Comparison of ENCODE assay signal across 16 cellular contexts in genomic region chr18:76425299-76426101, GRCh38.
DNase-seq lines count a peak whose midpoint lies in the region; FAIRE-seq and TF ChIP-seq lines count a peak whose summit lies in the region.
"Had no signal": no experiment of that assay in that cellular context is flagged by ENCODE, and none has a peak within 500 bp of the region (broad histone marks: within the 10 kb centered on the region; RNA-seq: fewer than 3 reads in every experiment).

No MANE protein-coding gene starts in this region.

- intact Hi-C loops in activated T-helper 1 cell treated with anti-CD3 and anti-CD28 coated beads, Interleukin-12 subunit alpha, Interleukin-12 subunit beta, Interleukin-2, Interleukin-4 antibody, amounts not matched to agents 30 ng/mL and 10 ng/mL and 1 ng/mL, durations not matched to agents 14 hours and 24 hours and 36 hours (cut with micrococcal nuclease) = loop anchor here (1.0 kb wide), 2 partner anchors 19 to 26 kb away; no protein-coding TSS in a partner anchor

- H3K27me3 ChIP-seq in H7 (ENCODE audit: control insufficient read depth, insufficient read depth, low read length) = no peaks in the 10 kb centered on the region

- H3K27me3 Mint-ChIP-seq in activated T-helper 1 cell treated with anti-CD3 and anti-CD28 coated beads, Interleukin-12 subunit alpha, Interleukin-12 subunit beta, Interleukin-2, Interleukin-4 antibody, amounts not matched to agents 30 ng/mL and 10 ng/mL and 1 ng/mL, durations not matched to agents 14 hours and 24 hours and 36 hours (ENCODE audit: insufficient read depth) = peaks cover 6% of the 10 kb centered on the region
- H3K27me3 Mint-ChIP-seq: activated T-helper 17 cell treated with anti-CD3 and anti-CD28 coated beads, Interleukin-2, amount 50 U/mL, for 72 hours; stimulated activated naive CD8-positive, alpha-beta T cell treated with anti-CD3 and anti-CD28 coated beads, Interleukin-15, amount 100 ng/mL, for 72 hours had no signal

- no peaks in the 10 kb centered on the region for H3K36me3 ChIP-seq in H7 (replicated peaks; ENCODE audit: control insufficient read depth, insufficient read depth, low read length)

- H3K9me3 Mint-ChIP-seq in activated T-helper 1 cell treated with anti-CD3 and anti-CD28 coated beads, Interleukin-12 subunit alpha, Interleukin-12 subunit beta, Interleukin-2, Interleukin-4 antibody, amounts not matched to agents 30 ng/mL and 10 ng/mL and 1 ng/mL, durations not matched to agents 14 hours and 24 hours and 36 hours = no peaks in the 10 kb centered on the region
- H3K9me3 Mint-ChIP-seq: activated T-helper 17 cell treated with anti-CD3 and anti-CD28 coated beads, Interleukin-2, amount 50 U/mL, for 72 hours; stimulated activated naive CD8-positive, alpha-beta T cell treated with anti-CD3 and anti-CD28 coated beads, Interleukin-15, amount 100 ng/mL, for 72 hours had no signal

- no peak for TF ChIP-seq POLR2A in GM12892 (IDR thresholded peaks at IDR 0.05; ENCODE audit: low read depth, low read length)

- H3K4me1 Mint-ChIP-seq in activated T-helper 1 cell treated with anti-CD3 and anti-CD28 coated beads, Interleukin-12 subunit alpha, Interleukin-12 subunit beta, Interleukin-2, Interleukin-4 antibody, amounts not matched to agents 30 ng/mL and 10 ng/mL and 1 ng/mL, durations not matched to agents 14 hours and 24 hours and 36 hours (ENCODE audit: low read depth) = no peaks in the 10 kb centered on the region

- no peaks in the 10 kb centered on the region for H3K36me3 Mint-ChIP-seq in activated T-helper 1 cell treated with anti-CD3 and anti-CD28 coated beads, Interleukin-12 subunit alpha, Interleukin-12 subunit beta, Interleukin-2, Interleukin-4 antibody, amounts not matched to agents 30 ng/mL and 10 ng/mL and 1 ng/mL, durations not matched to agents 14 hours and 24 hours and 36 hours (ENCODE audit: low read depth)

- TF ChIP-seq CTCF in AG10803 (conservative IDR thresholded peaks at IDR 0.05; ENCODE audit: low read length) (no peak), choroid plexus epithelial cell (conservative IDR thresholded peaks at IDR 0.05; ENCODE audit: low read depth, low read length) (no peak)

- no peak for FAIRE-seq in GM12892 (lab: Jason Lieb, UNC)
- FAIRE-seq: GM19239, TTC549 had no signal

- H3K4me3 ChIP-seq in AG10803 (ENCODE audit: low read length) (no peak overlapping the region), H7 (ENCODE audit: insufficient read depth, low read depth, low read length) (no peak overlapping the region), choroid plexus epithelial cell (ENCODE audit: low read depth, low read length) (no peak overlapping the region)
- H3K4me3 ChIP-seq: SK-N-MC had no signal

- DNase-seq in AG10803 (ENCODE audit: low read depth) (peak; percentile 83), H7 (peak; percentile 17), choroid plexus epithelial cell (ENCODE audit: low read depth) (peak; percentile 41), kidney tubule cell (ENCODE audit: low spot score) (peak; percentile 20), middle frontal gyrus (ENCODE audit: extremely low spot score, low spot score) (no peak), GM12892 (ENCODE audit: insufficient read length) (no peak), NOMO-1 treated with dmso at 0.1 percent for 144 hours (lab: John Stamatoyannopoulos, UW; ENCODE audit: unreplicated experiment) (no peak)
- no peak for DNase-seq in activated T-helper 1 cell treated with anti-CD3 and anti-CD28 coated beads, Interleukin-12 subunit alpha, Interleukin-12 subunit beta, Interleukin-2, Interleukin-4 antibody, amounts not matched to agents 30 ng/mL and 10 ng/mL and 1 ng/mL, durations not matched to agents 14 hours and 24 hours and 36 hours (ENCODE audit: low spot score)
- DNase-seq: ACHN; activated CD4-positive, alpha-beta T cell treated with anti-CD3 and anti-CD28 coated beads, Interleukin-2, amount 50 U/mL, for 4 hours; NCI-H446 treated with DMSO at 0.1 percent for 48 hours; stimulated activated naive CD8-positive, alpha-beta T cell treated with anti-CD3 and anti-CD28 coated beads, Interleukin-15, amount 100 ng/mL, for 72 hours had no signal

- no peak overlapping the region for H3K4me3 Mint-ChIP-seq in activated T-helper 1 cell treated with anti-CD3 and anti-CD28 coated beads, Interleukin-12 subunit alpha, Interleukin-12 subunit beta, Interleukin-2, Interleukin-4 antibody, amounts not matched to agents 30 ng/mL and 10 ng/mL and 1 ng/mL, durations not matched to agents 14 hours and 24 hours and 36 hours
- H3K4me3 Mint-ChIP-seq: activated T-helper 17 cell treated with anti-CD3 and anti-CD28 coated beads, Interleukin-2, amount 50 U/mL, for 72 hours; stimulated activated naive CD8-positive, alpha-beta T cell treated with anti-CD3 and anti-CD28 coated beads, Interleukin-15, amount 100 ng/mL, for 72 hours had no signal

- no peak overlapping the region for H3K27ac Mint-ChIP-seq in activated T-helper 1 cell treated with anti-CD3 and anti-CD28 coated beads, Interleukin-12 subunit alpha, Interleukin-12 subunit beta, Interleukin-2, Interleukin-4 antibody, amounts not matched to agents 30 ng/mL and 10 ng/mL and 1 ng/mL, durations not matched to agents 14 hours and 24 hours and 36 hours
- H3K27ac Mint-ChIP-seq: activated T-helper 17 cell treated with anti-CD3 and anti-CD28 coated beads, Interleukin-2, amount 50 U/mL, for 72 hours; stimulated activated naive CD8-positive, alpha-beta T cell treated with anti-CD3 and anti-CD28 coated beads, Interleukin-15, amount 100 ng/mL, for 72 hours had no signal

Comparison
In these comparisons a context has a peak if more than half of its experiments do, and no peak if none do; other contexts are left out.
1. DNase-seq: peak in AG10803 (single experiment), H7 (single experiment), choroid plexus epithelial cell (single experiment) and kidney tubule cell (single experiment); none in middle frontal gyrus (single experiment), activated T-helper 1 cell treated with anti-CD3 and anti-CD28 coated beads, Interleukin-12 subunit alpha, Interleukin-12 subunit beta, Interleukin-2, Interleukin-4 antibody, amounts not matched to agents 30 ng/mL and 10 ng/mL and 1 ng/mL, durations not matched to agents 14 hours and 24 hours and 36 hours (single experiment), GM12892 (single experiment) and NOMO-1 treated with dmso at 0.1 percent for 144 hours (single experiment).